9 cellular contexts compared by ENCODE assay signal in genomic region chr1:1309525-1310385, GRCh38. TPM values are rescaled to one million over a fixed set of nuclear protein-coding genes. Genes with fewer than 3 reads are reported as not detected.
DNase-seq lines count a peak whose midpoint lies in the region; ATAC-seq and TF ChIP-seq lines count a peak whose summit lies in the region.
"Had no signal": no experiment of that assay in that cellular context is flagged by ENCODE, and none has a peak within 500 bp of the region (broad histone marks: within the 10 kb centered on the region; RNA-seq: fewer than 3 reads in every experiment).

No MANE protein-coding gene starts in this region.

- peak overlapping the region; percentile 84 for H3K4me3 Mint-ChIP-seq in activated T-cell treated with anti-CD3 and anti-CD28 coated beads, Interleukin-2, amount 50 U/mL, for 24 hours
- peak overlapping the region; percentile 79 for H3K4me3 Mint-ChIP-seq in activated naive CD8-positive, alpha-beta T cell

- TF ChIP-seq POLR2A in GM18505 (IDR thresholded peaks at IDR 0.05; ENCODE audit: borderline replicate concordance, extremely low read depth, insufficient read depth, insufficient read length): no peak

- no peaks in the 10 kb centered on the region for H3K9me3 Mint-ChIP-seq in activated T-cell treated with anti-CD3 and anti-CD28 coated beads, Interleukin-2, amount 50 U/mL, for 24 hours
- no peaks in the 10 kb centered on the region for H3K9me3 Mint-ChIP-seq in activated naive CD8-positive, alpha-beta T cell (ENCODE audit: low read depth)

- peaks cover 4% of the 10 kb centered on the region for H3K36me3 ChIP-seq in kidney epithelial cell (ENCODE audit: control insufficient read depth, insufficient read depth, low read length)
- H3K36me3 ChIP-seq in tibial artery: peaks cover 33 to 44% (median 42%) of the 10 kb centered on the region in 3 donors

- no peak for DNase-seq in activated T-cell treated with anti-CD3 and anti-CD28 coated beads, Interleukin-2, amount 50 U/mL, for 24 hours
- DNase-seq in activated T-cell treated with anti-CD3 and anti-CD28 coated beads for 4 hours (no peak), kidney epithelial cell (ENCODE audit: low read depth) (no peak), tibial artery (no peak)
- no peak for DNase-seq in stimulated activated CD4-positive, alpha-beta T cell treated with anti-CD3 and anti-CD28 coated beads, Interleukin-4, amount 100 ng/mL, for 24 hours
- DNase-seq: NCI-H1694 had no signal

- ATAC-seq in GM18519 (IDR thresholded peaks at IDR 0.05; ENCODE audit: low FRiP score, unreplicated experiment) (no peak), GM18505 (IDR thresholded peaks at IDR 0.05; ENCODE audit: unreplicated experiment) (no peak)

- H3K27ac ChIP-seq in tibial artery: peak overlapping the region; percentile 92 to 97

- H3K4me3 ChIP-seq in kidney epithelial cell (ENCODE audit: low read depth, low read length): peak overlapping the region; percentile 81
- peak overlapping the region; percentile 80 to 94 for H3K4me3 ChIP-seq in tibial artery

- peaks cover 56% of the 10 kb centered on the region for H3K36me3 Mint-ChIP-seq in activated T-cell treated with anti-CD3 and anti-CD28 coated beads, Interleukin-2, amount 50 U/mL, for 24 hours (ENCODE audit: low read depth)
- no peaks in the 10 kb centered on the region for H3K36me3 Mint-ChIP-seq in activated naive CD8-positive, alpha-beta T cell

- no peaks in the 10 kb centered on the region for H3K27me3 ChIP-seq in kidney epithelial cell (ENCODE audit: control insufficient read depth, insufficient read depth, low read length)
- H3K27me3 ChIP-seq in tibial artery: no peaks in the 10 kb centered on the region

- intact Hi-C loops in tibial artery (cut with DNase I; ENCODE audit: low total_unique reads): no loop called here

- peaks cover 0 to 46% (median 40%) of the 10 kb centered on the region in 4 donors for H3K4me1 ChIP-seq in tibial artery

- peaks cover 30% of the 10 kb centered on the region for H3K4me1 Mint-ChIP-seq in activated T-cell treated with anti-CD3 and anti-CD28 coated beads, Interleukin-2, amount 50 U/mL, for 24 hours (ENCODE audit: low read depth)
- peaks cover 17% of the 10 kb centered on the region for H3K4me1 Mint-ChIP-seq in activated naive CD8-positive, alpha-beta T cell (ENCODE audit: low read depth)

- H3K9me3 ChIP-seq in tibial artery: no peaks in the 10 kb centered on the region

- TF ChIP-seq CTCF in kidney epithelial cell (IDR thresholded peaks at IDR 0.05; ENCODE audit: insufficient read depth, low read length, poor library complexity, severe bottlenecking) (peak; percentile 5), tibial artery (IDR thresholded peaks at IDR 0.05) (no peak)

- H3K27ac Mint-ChIP-seq in activated T-cell treated with anti-CD3 and anti-CD28 coated beads, Interleukin-2, amount 50 U/mL, for 24 hours: peak overlapping the region; percentile 87
- no peak overlapping the region for H3K27ac Mint-ChIP-seq in activated naive CD8-positive, alpha-beta T cell

- no peaks in the 10 kb centered on the region for H3K27me3 Mint-ChIP-seq in activated T-cell treated with anti-CD3 and anti-CD28 coated beads, Interleukin-2, amount 50 U/mL, for 24 hours
- no peaks in the 10 kb centered on the region for H3K27me3 Mint-ChIP-seq in activated naive CD8-positive, alpha-beta T cell

RNA-seq across cellular contexts. Expression of gene PUSL1, which starts 1.4 kb away (rescaled TPM):
- 45.1 and 59.9 TPM in 2 replicates for total RNA-seq in kidney epithelial cell

RNA-seq across cellular contexts. Expression of gene ACAP3, which starts 2.0 kb away (rescaled TPM):
- total RNA-seq in kidney epithelial cell: 37.9 and 43.1 TPM in 2 replicates

RNA-seq across cellular contexts. Expression of gene INTS11, which starts 14.7 kb away (rescaled TPM):
- total RNA-seq in kidney epithelial cell: 94.2 and 123 TPM in 2 replicates

RNA-seq across cellular contexts. Expression of gene CPTP, which starts 14.8 kb away (rescaled TPM):
- 44.3 and 59.5 TPM in 2 replicates for total RNA-seq in kidney epithelial cell

RNA-seq across cellular contexts. Expression of gene TAS1R3, which starts 21.3 kb away (rescaled TPM):
- 0.08 and 1.0 TPM in 2 replicates for total RNA-seq in kidney epithelial cell
